In genomic region chr2:191049728-191050639, GRCh38 we compare ENCODE assay signal across 8 cellular contexts. TPM values are rescaled to one million over a fixed set of nuclear protein-coding genes. Genes with fewer than 3 reads are reported as not detected.
DNase-seq lines count a peak whose midpoint lies in the region; ATAC-seq and TF ChIP-seq lines count a peak whose summit lies in the region.

No MANE protein-coding gene starts in this region.

- WGBS in suprapubic skin = 68% methylated on average over 4 of the region's 4 CpGs

- no peaks in the 10 kb centered on the region for H3K27me3 ChIP-seq in HUES48 (ENCODE audit: control insufficient read depth, insufficient read depth, low read length)
- peaks cover 3% of the 10 kb centered on the region for H3K27me3 ChIP-seq in suprapubic skin

- no peak overlapping the region for H3K27ac Mint-ChIP-seq in activated CD8-positive, alpha-beta T cell treated with anti-CD3 and anti-CD28 coated beads, Interleukin-2, amount 10 ng/mL, durations not matched to agents 7 days and 5 days

- no peak overlapping the region for H3K4me3 ChIP-seq in AG09309 (ENCODE audit: control insufficient read depth, low read depth, low read length)
- H3K4me3 ChIP-seq in HUES48 (ENCODE audit: low read depth, low read length) = no peak overlapping the region
- H3K4me3 ChIP-seq in epithelial cell of proximal tubule (ENCODE audit: low read depth, low read length) = no peak overlapping the region
- no peak overlapping the region for H3K4me3 ChIP-seq in suprapubic skin

- TF ChIP-seq CTCF in AG09309 (IDR thresholded peaks at IDR 0.05; ENCODE audit: control insufficient read depth, insufficient read depth, low read depth, low read length, missing control alignments) (no peak), epithelial cell of proximal tubule (conservative IDR thresholded peaks at IDR 0.05; ENCODE audit: low read depth, low read length) (no peak), suprapubic skin (IDR thresholded peaks at IDR 0.05) (no peak)

- no peak for TF ChIP-seq EP300 in suprapubic skin (IDR thresholded peaks at IDR 0.05)

- H3K27ac ChIP-seq in HUES48 (ENCODE audit: low read depth, low read length) (peak overlapping the region; percentile 50), suprapubic skin (peak overlapping the region; percentile 36)

- CTCF ChIA-PET in activated CD8-positive, alpha-beta T cell treated with anti-CD3 and anti-CD28 coated beads, Interleukin-2, amount 10 ng/mL, durations not matched to agents 7 days and 5 days (lab: Charles Lee) = interaction anchor here (0.8 to 23.8 kb wide), 9 partner anchors 9 to 156 kb away, joined by 3 to 1116 read pairs (median 4); partner anchors contain the start of gene STAT4

- H3K9me3 ChIP-seq in HUES48 (ENCODE audit: control insufficient read depth, insufficient read depth, low read length) (no peaks in the 10 kb centered on the region), suprapubic skin (no peaks in the 10 kb centered on the region)

- peaks cover 44% of the 10 kb centered on the region for H3K36me3 Mint-ChIP-seq in activated CD8-positive, alpha-beta T cell treated with anti-CD3 and anti-CD28 coated beads, Interleukin-2, amount 10 ng/mL, durations not matched to agents 7 days and 5 days (ENCODE audit: low read depth)

- H3K9me3 Mint-ChIP-seq in activated CD8-positive, alpha-beta T cell treated with anti-CD3 and anti-CD28 coated beads, Interleukin-2, amount 10 ng/mL, durations not matched to agents 7 days and 5 days (ENCODE audit: insufficient read depth) = peaks cover 4% of the 10 kb centered on the region

- peak; percentile 84 for ATAC-seq in GM19463 (IDR thresholded peaks at IDR 0.05; ENCODE audit: unreplicated experiment)
- no peak for ATAC-seq in activated CD8-positive, alpha-beta T cell treated with anti-CD3 and anti-CD28 coated beads, Interleukin-2, amount 10 ng/mL, durations not matched to agents 7 days and 5 days

- POLR2A ChIA-PET in activated CD8-positive, alpha-beta T cell treated with anti-CD3 and anti-CD28 coated beads, Interleukin-2, amount 10 ng/mL, durations not matched to agents 7 days and 5 days (lab: Charles Lee) = interaction anchor here (0.6 to 4.0 kb wide), 8 partner anchors 12 to 121 kb away, joined by 3 to 27 read pairs (median 6); partner anchors contain the start of gene STAT4

- peak; percentile 83 for DNase-seq in AG09309 (ENCODE audit: low read depth)
- DNase-seq in epithelial cell of proximal tubule (ENCODE audit: low read depth) = peak; percentile 93
- no peak for DNase-seq in suprapubic skin (ENCODE audit: low spot score in 2 of 2)
- DNase-seq in activated CD8-positive, alpha-beta T cell treated with anti-CD3 and anti-CD28 coated beads, Interleukin-2, amount 10 ng/mL, durations not matched to agents 7 days and 5 days = no peak
- no peak for DNase-seq in NCI-H1105 (lab: John Stamatoyannopoulos, UW)
- no peak for DNase-seq in stimulated activated CD4-positive, alpha-beta T cell treated with anti-CD3 and anti-CD28 coated beads, Interleukin-2, amount 100 ng/mL, for 24 hours

- no peak for TF ChIP-seq POLR2A in suprapubic skin (IDR thresholded peaks at IDR 0.05)

- no peak overlapping the region for H3K4me3 Mint-ChIP-seq in activated CD8-positive, alpha-beta T cell treated with anti-CD3 and anti-CD28 coated beads, Interleukin-2, amount 10 ng/mL, durations not matched to agents 7 days and 5 days

- H3K9ac ChIP-seq in HUES48 (ENCODE audit: low read depth, low read length) = no peak overlapping the region

- H3K4me1 ChIP-seq in HUES48 (ENCODE audit: control insufficient read depth, insufficient read depth, low read length) (no peaks in the 10 kb centered on the region; the same call in 1 of the 2 replicates), suprapubic skin (peaks cover 4% of the 10 kb centered on the region)

- H3K27me3 Mint-ChIP-seq in activated CD8-positive, alpha-beta T cell treated with anti-CD3 and anti-CD28 coated beads, Interleukin-2, amount 10 ng/mL, durations not matched to agents 7 days and 5 days (ENCODE audit: low read depth) = no peaks in the 10 kb centered on the region

- H3K36me3 ChIP-seq in HUES48 (ENCODE audit: control insufficient read depth, insufficient read depth, low read length) (no peaks in the 10 kb centered on the region), suprapubic skin (no peaks in the 10 kb centered on the region)

- peaks cover 12% of the 10 kb centered on the region for H3K4me1 Mint-ChIP-seq in activated CD8-positive, alpha-beta T cell treated with anti-CD3 and anti-CD28 coated beads, Interleukin-2, amount 10 ng/mL, durations not matched to agents 7 days and 5 days (ENCODE audit: low read depth)

RNA-seq across cellular contexts. Expression of gene STAT1, which starts 36.0 kb away (rescaled TPM):
- total RNA-seq in epithelial cell of proximal tubule (50.5 and 86.9 TPM in 2 replicates), suprapubic skin (10 to 100 TPM; 33.5 to 60.7 (median 37.6) TPM)
- total RNA-seq in activated CD8-positive, alpha-beta T cell treated with anti-CD3 and anti-CD28 coated beads, Interleukin-2, amount 10 ng/mL, durations not matched to agents 7 days and 5 days = 100 to 1,000 TPM; 472 to 473 TPM

Comparison
In these comparisons a context has a peak if more than half of its experiments do, and no peak if none do; other contexts are left out.
1. DNase-seq: peak in AG09309 (single experiment) and epithelial cell of proximal tubule (single experiment); none in suprapubic skin (0 of 2), activated CD8-positive, alpha-beta T cell treated with anti-CD3 and anti-CD28 coated beads, Interleukin-2, amount 10 ng/mL, durations not matched to agents 7 days and 5 days (single experiment), NCI-H1105 (single experiment) and stimulated activated CD4-positive, alpha-beta T cell treated with anti-CD3 and anti-CD28 coated beads, Interleukin-2, amount 100 ng/mL, for 24 hours (0 of 2).